In genomic region chr1:94411217-94411616, GRCh38 we compare ENCODE assay signal across 15 cellular contexts. TPM values are rescaled to one million over a fixed set of nuclear protein-coding genes. Genes with fewer than 3 reads are reported as not detected.
DNase-seq lines count a peak whose midpoint lies in the region; ATAC-seq, FAIRE-seq and TF ChIP-seq lines count a peak whose summit lies in the region.
"Had no signal": no experiment of that assay in that cellular context is flagged by ENCODE, and none has a peak within 500 bp of the region (broad histone marks: within the 10 kb centered on the region; RNA-seq: fewer than 3 reads in every experiment).

No MANE protein-coding gene starts in this region.

- TF ChIP-seq CTCF in pancreas (IDR thresholded peaks at IDR 0.05) (no peak), RWPE1 (conservative IDR thresholded peaks at IDR 0.05; ENCODE audit: low read depth) (no peak)

- DNase-seq in GM12891 (ENCODE audit: insufficient read length, low spot score) (no peak), MV-4-11 (lab: John Stamatoyannopoulos, UW) (peak; percentile 54), pancreas (no peak), DMS 273 treated with DMSO at 0.1 percent for 48 hours (lab: John Stamatoyannopoulos, UW) (no peak), RWPE1 (ENCODE audit: low spot score) (no peak), ureter (ENCODE audit: low spot score) (no peak)
- DNase-seq: activated T-cell treated with anti-CD3 and anti-CD28 coated beads for 4 hours, brain microvascular endothelial cell, GF-D8, NCI-H1092 treated with DMSO at 0.1 percent for 48 hours, T1000 had no signal

- no peak for TF ChIP-seq POLR2A in GM12891 (IDR thresholded peaks at IDR 0.05; ENCODE audit: low read depth, low read length)

- H3K27ac ChIP-seq in pancreas (no peak overlapping the region), RWPE1 (no peak overlapping the region)
- H3K27ac ChIP-seq: brain microvascular endothelial cell had no signal

- FAIRE-seq in GM12891 (lab: Jason Lieb, UNC): no peak
- FAIRE-seq in pancreas (lab: Jason Lieb, UNC): no peak
- FAIRE-seq: islet of Langerhans had no signal

- peaks cover 0 to 4% (median 0%) of the 10 kb centered on the region in 3 donors for H3K4me1 ChIP-seq in pancreas

- POLR2A ChIA-PET in RWPE1 (lab: Yijun Ruan, JAX; ENCODE audit: low non-redundant PET): no interaction called here

- H3K36me3 ChIP-seq in pancreas: no peaks in the 10 kb centered on the region
- H3K36me3 ChIP-seq: brain microvascular endothelial cell had no signal

- H3K4me3 ChIP-seq in pancreas: no peak overlapping the region

- intact Hi-C loops in pancreas (cut with DNase I): no loop called here

- ATAC-seq in GM19467 (IDR thresholded peaks at IDR 0.05; ENCODE audit: unreplicated experiment) (peak; percentile 79), HG02970 (IDR thresholded peaks at IDR 0.05; ENCODE audit: low FRiP score, unreplicated experiment) (peak; percentile 86), pancreas (no peak)
- ATAC-seq: esophagus mucosa had no signal

- H3K27me3 ChIP-seq in pancreas: no peaks in the 10 kb centered on the region
- H3K27me3 ChIP-seq: brain microvascular endothelial cell had no signal

- 77 to 79% methylated on average over 1 of the region's 1 CpG for WGBS in pancreas, 2 donors

- CTCF ChIA-PET in RWPE1 (lab: Yijun Ruan, JAX): interaction anchor here (0.7 kb wide), 1 partner anchor 188 kb away, joined by 3 read pairs; no protein-coding TSS in a partner anchor

- H3K9me3 ChIP-seq in pancreas: no peaks in the 10 kb centered on the region

TF ChIP-seq in GM12891, 5 proteins besides CTCF, POLR2A, EP300 and RAD21:
- TF ChIP-seq PAX5 (IDR thresholded peaks at IDR 0.05; ENCODE audit: insufficient read depth, low read length, severe bottlenecking) (no peak), SPI1 (IDR thresholded peaks at IDR 0.05; ENCODE audit: low read depth, low read length) (peak; percentile 67)
TF ChIP-seq in GM12891: peak in this region for 1.

RNA-seq across cellular contexts. Expression of gene ABCD3, which starts 7.0 kb away (rescaled TPM):
- 10.9 TPM for polyA plus RNA-seq in GM12891 (2012; ENCODE audit: low read depth, missing spikeins)
- total RNA-seq in pancreas (10 to 100 TPM; 26.1 to 35.8 (median 33.5) TPM), ureter (126 TPM)
- 10 to 100 TPM; 11.7 to 29.0 TPM for polyA plus RNA-seq in pancreas

Comparison
In these comparisons a context has a peak if more than half of its experiments do, and no peak if none do; other contexts are left out.
1. ATAC-seq: peak in GM19467 (single experiment) and HG02970 (single experiment); none in pancreas (0 of 4).